ENCODE assay signal across 16 cellular contexts in the genomic region with DNA sequence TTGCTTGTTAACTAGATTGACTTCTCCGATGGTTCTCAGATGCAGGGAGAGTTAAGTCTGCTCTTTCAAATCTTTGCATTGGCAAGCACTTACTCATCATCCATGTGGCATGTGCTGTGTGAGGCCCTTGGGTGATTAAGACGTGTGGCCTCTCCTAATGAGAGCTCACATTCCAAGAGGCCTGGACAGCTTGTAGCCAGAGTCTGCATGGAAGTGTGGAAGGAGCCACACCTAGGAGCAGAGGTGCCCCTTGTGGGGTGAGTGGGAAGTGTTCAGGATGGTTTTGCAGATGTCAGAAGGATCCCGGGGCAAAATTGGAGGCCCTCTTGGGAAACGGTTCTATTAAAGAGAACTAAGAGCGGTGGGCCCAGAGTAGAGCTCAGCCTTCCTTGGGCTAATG.
DNase-seq lines count a peak whose midpoint lies in the region; ATAC-seq, FAIRE-seq and TF ChIP-seq lines count a peak whose summit lies in the region.
"Had no signal": no experiment of that assay in that cellular context is flagged by ENCODE, and none has a peak within 500 bp of the region (broad histone marks: within the 10 kb centered on the region; RNA-seq: fewer than 3 reads in every experiment).

No MANE protein-coding gene starts in this region.

- TF ChIP-seq POLR2A in A549 (IDR thresholded peaks at IDR 0.05; ENCODE audit: low read length) (no peak), vagina (IDR thresholded peaks at IDR 0.05) (no peak)

- TF ChIP-seq CTCF in A549 (IDR thresholded peaks at IDR 0.05): no peak
- peak; percentile 51 for TF ChIP-seq CTCF in H9 (conservative IDR thresholded peaks at IDR 0.05)
- no peak for TF ChIP-seq CTCF in vagina (IDR thresholded peaks at IDR 0.05)

- DNase-seq in A549 (ENCODE audit: low read depth in 1 of 2, low spot score in 1 of 2) (peak; percentile 16 to 28), H9 (no peak), SK-MEL-5 (ENCODE audit: low read depth, low spot score) (peak; percentile 22), iris pigment epithelial cell (ENCODE audit: low read depth) (peak; percentile 11), midbrain (lab: John Stamatoyannopoulos, UW) (no peak), T-helper 9 cell (no peak), vagina (ENCODE audit: extremely low spot score in 2 of 2) (no peak)
- DNase-seq: activated CD4-positive, alpha-beta memory T cell treated with anti-CD3 and anti-CD28 coated beads, Interleukin-2, amount 10 ng/mL, durations not matched to agents 7 days and 5 days; activated naive CD4-positive, alpha-beta T cell treated with Interleukin-2 at 50 U/mL for 16 hours; AML-193; GF-D8; NCI-H1694; spleen had no signal

- no peak overlapping the region for H3K18ac ChIP-seq in H9 (ENCODE audit: insufficient read length, low read depth, low read length)

- H3K4ac ChIP-seq in H9 (ENCODE audit: low read depth, low read length): no peak overlapping the region

- no peak overlapping the region for H4K91ac ChIP-seq in H9 (ENCODE audit: insufficient read length, low read depth, low read length)

- H3K4me1 Mint-ChIP-seq in H9: peaks cover 8 to 9% of the 10 kb centered on the region in 2 experiments

- H3K23me2 ChIP-seq in H9 (ENCODE audit: insufficient read length, low read depth, low read length, poor library complexity, severe bottlenecking): no peaks in the 10 kb centered on the region

- no peak overlapping the region for H2AK5ac ChIP-seq in H9 (ENCODE audit: insufficient read length, low read length)

- no peaks in the 10 kb centered on the region for H3K4me1 ChIP-seq in A549
- no peaks in the 10 kb centered on the region for H3K4me1 ChIP-seq in H9 (ENCODE audit: insufficient read depth, low read length)
- no peaks in the 10 kb centered on the region for H3K4me1 ChIP-seq in vagina
- H3K4me1 ChIP-seq: spleen had no signal

- FAIRE-seq in A549 (lab: Jason Lieb, UNC): no peak
- FAIRE-seq: islet of Langerhans had no signal

- no peak overlapping the region for H3K4me3 Mint-ChIP-seq in H9
- H3K4me3 Mint-ChIP-seq: activated CD4-positive, alpha-beta memory T cell treated with anti-CD3 and anti-CD28 coated beads, Interleukin-2, amount 10 ng/mL, durations not matched to agents 7 days and 5 days; natural killer cell treated with Interleukin-12 subunit alpha and Interleukin-12 subunit beta and Interleukin-15 and Interleukin-18, amount 100 ng/mL, for 72 hours had no signal

- no peaks in the 10 kb centered on the region for H3K36me3 ChIP-seq in vagina
- H3K36me3 ChIP-seq: spleen had no signal

- ATAC-seq in A549 (peak; percentile 72 to 82; a peak in 4 of 6 replicates), HG03108 (IDR thresholded peaks at IDR 0.05; ENCODE audit: unreplicated experiment) (no peak)
- ATAC-seq: natural killer cell treated with Interleukin-12 subunit alpha and Interleukin-12 subunit beta and Interleukin-15 and Interleukin-18, amount 100 ng/mL, for 72 hours had no signal

- H2BK5ac ChIP-seq in H9 (ENCODE audit: insufficient read length, low read length): no peak overlapping the region

- no peaks in the 10 kb centered on the region for H3K79me1 ChIP-seq in H9 (ENCODE audit: insufficient read depth, low read depth, low read length, poor library complexity, severe bottlenecking)

- H4K8ac ChIP-seq in H9 (replicated peaks; ENCODE audit: insufficient read length, low read depth, low read length): no peak overlapping the region

- intact Hi-C loops in vagina (cut with DNase I): no loop called here

- H3K9me3 ChIP-seq in A549 (no peaks in the 10 kb centered on the region), H9 (ENCODE audit: control insufficient read depth, low read depth, low read length) (no peaks in the 10 kb centered on the region), vagina (no peaks in the 10 kb centered on the region)

- no peak overlapping the region for H3K56ac ChIP-seq in H9 (ENCODE audit: insufficient read length, low read depth, low read length)

- no peak overlapping the region for H4K5ac ChIP-seq in H9 (ENCODE audit: insufficient read length, low read depth, low read length)

- CTCF ChIA-PET in A549 (lab: Yijun Ruan, JAX): interaction anchor here (0.9 kb wide), 1 partner anchor 9 kb away, joined by 3 read pairs; no protein-coding TSS in a partner anchor

- no peak overlapping the region for H2AFZ ChIP-seq in H9 (ENCODE audit: low read length)

- no peak overlapping the region for H3K14ac ChIP-seq in H9 (ENCODE audit: insufficient read depth, low read length)

- no peak overlapping the region for H3K9ac ChIP-seq in H9 (ENCODE audit: extremely low read depth, insufficient read length, low read length)

- no peak overlapping the region for H2BK20ac ChIP-seq in H9 (ENCODE audit: low read depth, low read length, poor library complexity, severe bottlenecking)

- peaks cover 4 to 9% of the 10 kb centered on the region in 2 experiments; a peak in 4 of 5 replicates for H3K9me3 Mint-ChIP-seq in H9

- 22% methylated on average over 5 of the region's 5 CpGs for WGBS in A549 (ENCODE audit: missing lambda C conversion rate)
- no CpG with 5 or more reads among the region's 5 CpGs for WGBS in H9 (ENCODE audit: extremely low coverage, insufficient read length, low lambda C conversion rate)

- no peak overlapping the region for H3K27ac Mint-ChIP-seq in H9
- H3K27ac Mint-ChIP-seq: activated CD4-positive, alpha-beta memory T cell treated with anti-CD3 and anti-CD28 coated beads, Interleukin-2, amount 10 ng/mL, durations not matched to agents 7 days and 5 days; natural killer cell treated with Interleukin-12 subunit alpha and Interleukin-12 subunit beta and Interleukin-15 and Interleukin-18, amount 100 ng/mL, for 72 hours had no signal

- H4K20me1 ChIP-seq in H9 (ENCODE audit: control insufficient read depth, insufficient read depth, insufficient read length): no peaks in the 10 kb centered on the region

- H3K27me3 ChIP-seq in H9 (ENCODE audit: insufficient read depth, low read length) (no peaks in the 10 kb centered on the region), vagina (no peaks in the 10 kb centered on the region)
- H3K27me3 ChIP-seq: spleen had no signal

- H3K4me3 ChIP-seq in A549 (no peak overlapping the region), vagina (no peak overlapping the region)
- H3K4me3 ChIP-seq: spleen had no signal

- no peak overlapping the region for H3T11ph ChIP-seq in H9 (ENCODE audit: low read length)

- H2BK12ac ChIP-seq in H9 (ENCODE audit: insufficient read length, low read depth, low read length): no peak overlapping the region

- H3K27me3 Mint-ChIP-seq in H9 (ENCODE audit: low read depth): peaks cover 3% of the 10 kb centered on the region; the same call in 1 of the 2 replicates
- H3K27me3 Mint-ChIP-seq: activated CD4-positive, alpha-beta memory T cell treated with anti-CD3 and anti-CD28 coated beads, Interleukin-2, amount 10 ng/mL, durations not matched to agents 7 days and 5 days; natural killer cell treated with Interleukin-12 subunit alpha and Interleukin-12 subunit beta and Interleukin-15 and Interleukin-18, amount 100 ng/mL, for 72 hours had no signal

- no peak overlapping the region for H3K27ac ChIP-seq in A549
- H3K27ac ChIP-seq in H9 (ENCODE audit: insufficient read length, low read depth, low read length): no peak overlapping the region
- no peak overlapping the region for H3K27ac ChIP-seq in vagina
- H3K27ac ChIP-seq: spleen had no signal

- no peak for TF ChIP-seq EP300 in A549 (IDR thresholded peaks at IDR 0.05)

- POLR2A ChIA-PET in A549 (lab: Yijun Ruan, JAX): no interaction called here

- no peak overlapping the region for H3K23ac ChIP-seq in H9 (ENCODE audit: insufficient read length, low read depth, low read length)

- H2BK15ac ChIP-seq in H9 (ENCODE audit: low read depth, low read length): no peak overlapping the region

- H3K4me2 ChIP-seq in A549: no peak overlapping the region
- H3K4me2 ChIP-seq in H9 (ENCODE audit: insufficient read depth, insufficient read length, low read length): no peak overlapping the region

- TF ChIP-seq RAD21 in A549 (conservative IDR thresholded peaks at IDR 0.05 in 1 of 2, IDR thresholded peaks at IDR 0.05 in 1 of 2): no peak

- peaks cover 0 to 14% (median 4%) of the 10 kb centered on the region in 3 experiments; a peak in 5 of 7 replicates for H3K36me3 Mint-ChIP-seq in H9 (ENCODE audit: insufficient read depth in 1 of 3, low read depth in 3 of 3)

- H3K79me2 ChIP-seq in H9 (ENCODE audit: insufficient read depth, low read length): no peaks in the 10 kb centered on the region

- no peak overlapping the region for H2BK120ac ChIP-seq in H9 (ENCODE audit: low read depth, low read length, poor library complexity, severe bottlenecking)

- in situ Hi-C loops in SK-MEL-5 (cut with HindIII; ENCODE audit: low pct_unique_long_range_greater_than_20kb, low sequenced_read_pairs): no loop called here

TF ChIP-seq in A549, 52 proteins besides CTCF, POLR2A, EP300 and RAD21:
- no peak for TF ChIP-seq KDM5A (IDR thresholded peaks at IDR 0.05)
- no peak for TF ChIP-seq RNF2 (IDR thresholded peaks at IDR 0.05; ENCODE audit: borderline replicate concordance, low read depth)
- no peak for TF ChIP-seq NFE2L2 (conservative IDR thresholded peaks at IDR 0.05; ENCODE audit: low read length)
- TF ChIP-seq MAZ (IDR thresholded peaks at IDR 0.05; ENCODE audit: borderline replicate concordance, low read depth, low read length): no peak

Comparison
In these comparisons a context has a peak if more than half of its experiments do, and no peak if none do; other contexts are left out.
1. DNase-seq: peak in A549 (2 of 2), SK-MEL-5 (single experiment) and iris pigment epithelial cell (single experiment); none in H9 (single experiment), midbrain (single experiment), T-helper 9 cell (single experiment) and vagina (0 of 2).